In genomic region chr12:95326855-95327254, GRCh38 we compare ENCODE assay signal across 17 cellular contexts.
DNase-seq lines count a peak whose midpoint lies in the region; ATAC-seq, FAIRE-seq and TF ChIP-seq lines count a peak whose summit lies in the region.
"Had no signal": no experiment of that assay in that cellular context is flagged by ENCODE, and none has a peak within 500 bp of the region (broad histone marks: within the 10 kb centered on the region; RNA-seq: fewer than 3 reads in every experiment).

No MANE protein-coding gene starts in this region.

- TF ChIP-seq RAD21 in IMR-90 (IDR thresholded peaks at IDR 0.05; ENCODE audit: low read length): no peak

- H2BK15ac ChIP-seq in IMR-90 (ENCODE audit: low read depth, low read length): no peak overlapping the region

- H3K9ac ChIP-seq in IMR-90 (ENCODE audit: low read depth, low read length): no peak overlapping the region
- H3K9ac ChIP-seq in astrocyte (ENCODE audit: low read length): no peak overlapping the region
- H3K9ac ChIP-seq: BLaER1 had no signal

- H3K27me3 ChIP-seq in IMR-90 (ENCODE audit: control insufficient read depth, insufficient read depth, low read length): no peaks in the 10 kb centered on the region
- no peaks in the 10 kb centered on the region for H3K27me3 ChIP-seq in astrocyte (ENCODE audit: insufficient read depth, low read length)
- H3K27me3 ChIP-seq: BLaER1 had no signal

- H3K79me1 ChIP-seq in IMR-90 (ENCODE audit: low read depth in 1 of 2, low read length in 2 of 2): no peaks in the 10 kb centered on the region

- TF ChIP-seq CTCF in IMR-90 (conservative IDR thresholded peaks at IDR 0.05; ENCODE audit: low read depth, low read length) (no peak), astrocyte (IDR thresholded peaks at IDR 0.05; ENCODE audit: insufficient read depth, low read depth, low read length) (no peak), mesothelial cell of epicardium (IDR thresholded peaks at IDR 0.05; ENCODE audit: unreplicated experiment) (no peak), type B pancreatic cell (conservative IDR thresholded peaks at IDR 0.05) (no peak)

- H3K27ac ChIP-seq in IMR-90 (ENCODE audit: insufficient read depth, low read length) (no peak overlapping the region), astrocyte (ENCODE audit: low read depth, low read length) (no peak overlapping the region)
- H3K27ac ChIP-seq: BLaER1, HL-60 had no signal

- H4K8ac ChIP-seq in IMR-90 (ENCODE audit: low read depth in 2 of 2, low read length in 2 of 2): no peak overlapping the region

- intact Hi-C loops in IMR-90 (cut with micrococcal nuclease): no loop called here

- no peak overlapping the region for H2BK5ac ChIP-seq in IMR-90 (ENCODE audit: low read depth, low read length, poor library complexity, severe bottlenecking)

- H3K27ac Mint-ChIP-seq in astrocyte (ENCODE audit: unreplicated experiment): no peak overlapping the region
- peak overlapping the region; percentile 16 for H3K27ac Mint-ChIP-seq in mesothelial cell of epicardium
- H3K27ac Mint-ChIP-seq in type B pancreatic cell: no peak overlapping the region
- H3K27ac Mint-ChIP-seq: CD14-positive monocyte had no signal

- DNase-seq in IMR-90: no peak
- no peak for DNase-seq in astrocyte (ENCODE audit: low read depth)
- DNase-seq in mesothelial cell of epicardium (ENCODE audit: low spot score in 2 of 2, unreplicated experiment in 2 of 2): no peak
- no peak for DNase-seq in stimulated activated CD4-positive, alpha-beta T cell treated with anti-CD3 and anti-CD28 coated beads, Interleukin-2, amount 100 ng/mL, for 24 hours
- no peak for DNase-seq in NCI-H146 (lab: John Stamatoyannopoulos, UW)
- DNase-seq in type B pancreatic cell (ENCODE audit: extremely low spot score, unreplicated experiment): no peak
- DNase-seq: Calu3; CD4-positive, alpha-beta memory T cell; DMS79 treated with DMSO at 0.1 percent for 48 hours; GF-D8; KBM-7 had no signal

- CTCF ChIA-PET in IMR-90 (lab: Yijun Ruan, JAX): no interaction called here

- TF ChIP-seq POLR2A in IMR-90 (IDR thresholded peaks at IDR 0.05; ENCODE audit: low read depth, low read length): no peak

- H3K9me3 ChIP-seq in IMR-90 (ENCODE audit: control insufficient read depth, insufficient read depth, low read length) (no peaks in the 10 kb centered on the region), astrocyte (ENCODE audit: insufficient read depth, low read depth, low read length) (no peaks in the 10 kb centered on the region)
- H3K9me3 ChIP-seq: BLaER1, HAP-1 had no signal

- H3K9me3 Mint-ChIP-seq in astrocyte (ENCODE audit: unreplicated experiment): no peaks in the 10 kb centered on the region
- no peaks in the 10 kb centered on the region for H3K9me3 Mint-ChIP-seq in mesothelial cell of epicardium
- peaks cover 4% of the 10 kb centered on the region for H3K9me3 Mint-ChIP-seq in type B pancreatic cell
- H3K9me3 Mint-ChIP-seq: CD4-positive, alpha-beta memory T cell had no signal

- no peak overlapping the region for H3K4ac ChIP-seq in IMR-90 (ENCODE audit: low read depth, low read length)

- POLR2A ChIA-PET in IMR-90 (lab: Charles Lee; ENCODE audit: unreplicated experiment): no interaction called here

- H2AFZ ChIP-seq in IMR-90 (replicated peaks; ENCODE audit: low read length, poor library complexity) (no peak overlapping the region), astrocyte (ENCODE audit: low read depth, low read length) (no peak overlapping the region)

- FAIRE-seq in astrocyte (lab: Jason Lieb, UNC): peak; percentile 20
- FAIRE-seq: H1 had no signal

- ATAC-seq in IMR-90 (ENCODE audit: low read depth) (no peak), GM21360 (IDR thresholded peaks at IDR 0.05; ENCODE audit: unreplicated experiment) (no peak)

- H3K23ac ChIP-seq in IMR-90 (ENCODE audit: low read depth, low read length): no peak overlapping the region

- H4K91ac ChIP-seq in IMR-90 (ENCODE audit: insufficient read depth, low read depth, low read length): no peak overlapping the region

- peak overlapping the region; percentile 20; the same call in 1 of the 2 replicates for H3K18ac ChIP-seq in IMR-90 (ENCODE audit: low read depth, low read length)

- H2AK5ac ChIP-seq in IMR-90 (ENCODE audit: low read depth, low read length): no peak overlapping the region

- H3K4me2 ChIP-seq in IMR-90 (ENCODE audit: low read depth, low read length) (no peak overlapping the region), astrocyte (ENCODE audit: low read length) (no peak overlapping the region)
- H3K4me2 ChIP-seq: BLaER1 had no signal

- no peaks in the 10 kb centered on the region for H3K27me3 Mint-ChIP-seq in astrocyte (ENCODE audit: low read depth, unreplicated experiment)
- H3K27me3 Mint-ChIP-seq in mesothelial cell of epicardium (ENCODE audit: low read depth): no peaks in the 10 kb centered on the region
- peaks cover 3% of the 10 kb centered on the region for H3K27me3 Mint-ChIP-seq in type B pancreatic cell

- H3K4me3 Mint-ChIP-seq in astrocyte (ENCODE audit: unreplicated experiment) (no peak overlapping the region), mesothelial cell of epicardium (no peak overlapping the region), type B pancreatic cell (no peak overlapping the region)
- H3K4me3 Mint-ChIP-seq: CD14-positive monocyte; CD4-positive, alpha-beta memory T cell had no signal

- H3K79me2 ChIP-seq in astrocyte (ENCODE audit: insufficient read depth, low read length): no peaks in the 10 kb centered on the region

- H3K4me1 Mint-ChIP-seq in astrocyte (ENCODE audit: low read depth, unreplicated experiment) (peaks cover 4% of the 10 kb centered on the region), mesothelial cell of epicardium (peaks cover 24% of the 10 kb centered on the region), type B pancreatic cell (ENCODE audit: unreplicated experiment) (peaks cover 13% of the 10 kb centered on the region)
- H3K4me1 Mint-ChIP-seq: CD14-positive monocyte; CD4-positive, alpha-beta memory T cell had no signal

- H3K4me1 ChIP-seq in IMR-90 (ENCODE audit: control insufficient read depth, insufficient read depth, low read length) (peaks cover 6% of the 10 kb centered on the region), astrocyte (ENCODE audit: insufficient read depth, low read length) (no peaks in the 10 kb centered on the region)
- H3K4me1 ChIP-seq: BLaER1, HAP-1 had no signal

- peak overlapping the region; percentile 16; the same call in 1 of the 2 replicates for H4K5ac ChIP-seq in IMR-90 (ENCODE audit: low read depth, low read length)

- H2BK120ac ChIP-seq in IMR-90 (ENCODE audit: low read depth, low read length): no peak overlapping the region

- H3K36me3 Mint-ChIP-seq in astrocyte (ENCODE audit: low read depth, unreplicated experiment) (no peaks in the 10 kb centered on the region), mesothelial cell of epicardium (no peaks in the 10 kb centered on the region), type B pancreatic cell (peaks cover 3% of the 10 kb centered on the region)
- H3K36me3 Mint-ChIP-seq: CD14-positive monocyte; CD4-positive, alpha-beta memory T cell had no signal

- no peak overlapping the region for H2AK9ac ChIP-seq in IMR-90 (replicated peaks; ENCODE audit: low read depth, low read length, poor library complexity)

- H3K36me3 ChIP-seq in IMR-90 (ENCODE audit: control insufficient read depth, insufficient read depth, low read length): no peaks in the 10 kb centered on the region
- H3K36me3 ChIP-seq in astrocyte (ENCODE audit: insufficient read depth, low read length): no peaks in the 10 kb centered on the region
- H3K36me3 ChIP-seq: BLaER1, HAP-1 had no signal

- WGBS in IMR-90 (ENCODE audit: extremely low coverage in 2 of 2, insufficient read length in 1 of 2), 2 experiments: 100% methylated on average over 1 of the region's 5 CpGs; no CpG with 5 or more reads in 1 of the 2 experiments

- no peak overlapping the region for H2BK20ac ChIP-seq in IMR-90 (ENCODE audit: low read depth, low read length)

- no peaks in the 10 kb centered on the region for H3K9me1 ChIP-seq in IMR-90 (ENCODE audit: insufficient read depth, low read length)

- in situ Hi-C loops in IMR-90 (cut with MboI; ENCODE audit: low sequenced_read_pairs): loop anchor here (25.0 kb wide), 1 partner anchor 1190 kb away; the partner anchor contains the start of gene PLXNC1

- H3K14ac ChIP-seq in IMR-90 (replicated peaks; ENCODE audit: low read depth, low read length): no peak overlapping the region

- no peak overlapping the region for H3K56ac ChIP-seq in IMR-90 (ENCODE audit: extremely low read depth, insufficient read depth, low read length)

- dilution Hi-C loops in IMR-90 (cut with HindIII; ENCODE audit: low sequenced_read_pairs, unreplicated experiment): no loop called here

- H3K4me3 ChIP-seq in IMR-90 (ENCODE audit: insufficient read depth, low read depth, low read length) (no peak overlapping the region), astrocyte (ENCODE audit: insufficient read depth, low read depth, low read length) (no peak overlapping the region)
- H3K4me3 ChIP-seq: BLaER1, HAP-1 had no signal

- H4K20me1 ChIP-seq in IMR-90 (ENCODE audit: insufficient read depth, low read length): no peaks in the 10 kb centered on the region
- H4K20me1 ChIP-seq in astrocyte (ENCODE audit: insufficient read depth, low read length): no peaks in the 10 kb centered on the region
- H4K20me1 ChIP-seq: BLaER1 had no signal

- BruUV-seq in IMR-90 (replicated peaks; lab: Mats Ljungman, UMichigan): no TSS peak

TF ChIP-seq in IMR-90, 13 proteins besides CTCF, POLR2A, EP300 and RAD21:
- TF ChIP-seq RFX5 (IDR thresholded peaks at IDR 0.05; ENCODE audit: low read depth, low read length) (no peak), CEBPB (IDR thresholded peaks at IDR 0.05; ENCODE audit: low read depth, low read length) (no peak), MAZ (IDR thresholded peaks at IDR 0.05; ENCODE audit: borderline replicate concordance, low read depth, low read length) (no peak), NFE2L2 (IDR thresholded peaks at IDR 0.05; ENCODE audit: low read depth, low read length) (no peak), RCOR1 (IDR thresholded peaks at IDR 0.05; ENCODE audit: insufficient replicate concordance, low read length) (no peak)
